Comparison of ENCODE assay signal across 8 cellular contexts in genomic region chr1:110196917-110197782, GRCh38. TPM values are rescaled to one million over a fixed set of nuclear protein-coding genes. Genes with fewer than 3 reads are reported as not detected.
A peak's percentile ranks its signal among the peaks of the same experiment; 100 is the strongest.
DNase-seq lines count a peak whose midpoint lies in the region; ATAC-seq lines count a peak whose summit lies in the region.

No MANE protein-coding gene starts in this region.

- peak overlapping the region; percentile 82 for H2AK5ac ChIP-seq in neuronal stem cell (ENCODE audit: low read depth, low read length)

- no peaks in the 10 kb centered on the region for H3K36me3 Mint-ChIP-seq in activated CD8-positive, alpha-beta T cell treated with anti-CD3 and anti-CD28 coated beads, Interleukin-2, amount 10 ng/mL, durations not matched to agents 7 days and 5 days (ENCODE audit: low read depth)

- H3K4me3 ChIP-seq in neuronal stem cell (ENCODE audit: low read length in 2 of 2), result no peak overlapping the region

- no peak overlapping the region for H3K4ac ChIP-seq in neuronal stem cell (ENCODE audit: low read length)

- no peaks in the 10 kb centered on the region for H3K9me3 ChIP-seq in neuronal stem cell (replicated peaks in 1 of 2; ENCODE audit: control insufficient read depth in 2 of 2, insufficient read depth in 1 of 2, low read depth in 1 of 2, low read length in 2 of 2)

- H3K9me3 Mint-ChIP-seq in activated CD8-positive, alpha-beta T cell treated with anti-CD3 and anti-CD28 coated beads, Interleukin-2, amount 10 ng/mL, durations not matched to agents 7 days and 5 days (ENCODE audit: insufficient read depth), result no peaks in the 10 kb centered on the region

- H2BK120ac ChIP-seq in neuronal stem cell (ENCODE audit: low read depth, low read length), result no peak overlapping the region

- no peak overlapping the region for H3K18ac ChIP-seq in neuronal stem cell (ENCODE audit: low read length)

- no peaks in the 10 kb centered on the region for H3K79me1 ChIP-seq in neuronal stem cell (ENCODE audit: low read depth, low read length)

- no peaks in the 10 kb centered on the region for H3K27me3 Mint-ChIP-seq in activated CD8-positive, alpha-beta T cell treated with anti-CD3 and anti-CD28 coated beads, Interleukin-2, amount 10 ng/mL, durations not matched to agents 7 days and 5 days (ENCODE audit: low read depth)

- peak overlapping the region; percentile 36 for H3K23ac ChIP-seq in neuronal stem cell (ENCODE audit: low read depth, low read length, poor library complexity)

- POLR2A ChIA-PET in activated CD8-positive, alpha-beta T cell treated with anti-CD3 and anti-CD28 coated beads, Interleukin-2, amount 10 ng/mL, durations not matched to agents 7 days and 5 days (lab: Charles Lee), result no interaction called here

- no peaks in the 10 kb centered on the region for H3K36me3 ChIP-seq in neuronal stem cell (replicated peaks in 1 of 2; ENCODE audit: control insufficient read depth in 2 of 2, insufficient read depth in 2 of 2, low read length in 2 of 2)

- H3K27ac Mint-ChIP-seq in activated CD8-positive, alpha-beta T cell treated with anti-CD3 and anti-CD28 coated beads, Interleukin-2, amount 10 ng/mL, durations not matched to agents 7 days and 5 days, result no peak overlapping the region

- H3K14ac ChIP-seq in neuronal stem cell (ENCODE audit: low read length), result no peak overlapping the region

- H3K4me2 ChIP-seq in neuronal stem cell (ENCODE audit: insufficient read depth, low read length, poor library complexity, severe bottlenecking), result no peak overlapping the region

- peaks cover 0 to 40% (median 0%) of the 10 kb centered on the region in 3 experiments for H3K27me3 ChIP-seq in neuronal stem cell (ENCODE audit: control insufficient read depth in 3 of 3, insufficient read depth in 3 of 3, low read depth in 1 of 3, low read length in 3 of 3)

- DNase-seq in SIG-M5 treated with dmso at 0.1 percent for 504 hours (lab: John Stamatoyannopoulos, UW; ENCODE audit: unreplicated experiment) (peak; percentile 63), SIG-M5 (lab: John Stamatoyannopoulos, UW) (no peak), NCI-H774 (lab: John Stamatoyannopoulos, UW) (peak; percentile 76), neuronal stem cell (ENCODE audit: low spot score) (no peak), T1000 (lab: John Stamatoyannopoulos, UW) (no peak)
- DNase-seq in activated CD8-positive, alpha-beta T cell treated with anti-CD3 and anti-CD28 coated beads, Interleukin-2, amount 10 ng/mL, durations not matched to agents 7 days and 5 days, result peak; percentile 66

- no CpG with 5 or more reads among the region's 12 CpGs for WGBS in neuronal stem cell (ENCODE audit: extremely low coverage in 2 of 2, insufficient read length in 2 of 2, insufficient replicate concordance in 1 of 2), 2 donors

- CTCF ChIA-PET in activated CD8-positive, alpha-beta T cell treated with anti-CD3 and anti-CD28 coated beads, Interleukin-2, amount 10 ng/mL, durations not matched to agents 7 days and 5 days (lab: Charles Lee), result interaction anchor here (0.6 to 2.8 kb wide), 34 partner anchors 8 to 589 kb away, joined by 3 to 41 read pairs (median 4); partner anchors contain the start of genes KCNC4 and RBM15

- ATAC-seq in HG03439 (IDR thresholded peaks at IDR 0.05; ENCODE audit: unreplicated experiment) (peak; percentile 71), esophagus mucosa (peak; percentile 75)
- ATAC-seq in activated CD8-positive, alpha-beta T cell treated with anti-CD3 and anti-CD28 coated beads, Interleukin-2, amount 10 ng/mL, durations not matched to agents 7 days and 5 days, result peak; percentile 87

- no peak overlapping the region for H2AFZ ChIP-seq in neuronal stem cell (ENCODE audit: low read length)

- no peak overlapping the region for H2BK5ac ChIP-seq in neuronal stem cell (ENCODE audit: low read length)

- no peak overlapping the region for H4K91ac ChIP-seq in neuronal stem cell (ENCODE audit: low read depth, low read length, poor library complexity)

- H3K4me3 Mint-ChIP-seq in activated CD8-positive, alpha-beta T cell treated with anti-CD3 and anti-CD28 coated beads, Interleukin-2, amount 10 ng/mL, durations not matched to agents 7 days and 5 days, result no peak overlapping the region

- no peak overlapping the region for H2BK15ac ChIP-seq in neuronal stem cell (ENCODE audit: low read length)

- peaks cover 2% of the 10 kb centered on the region for H3K4me1 Mint-ChIP-seq in activated CD8-positive, alpha-beta T cell treated with anti-CD3 and anti-CD28 coated beads, Interleukin-2, amount 10 ng/mL, durations not matched to agents 7 days and 5 days (ENCODE audit: low read depth)

- H3K9ac ChIP-seq in neuronal stem cell (ENCODE audit: low read depth, low read length, poor library complexity), result no peak overlapping the region

- no peak overlapping the region for H2BK12ac ChIP-seq in neuronal stem cell (ENCODE audit: low read length)

- H4K8ac ChIP-seq in neuronal stem cell (ENCODE audit: low read depth, low read length), result no peak overlapping the region

- H3K4me1 ChIP-seq in neuronal stem cell (ENCODE audit: control insufficient read depth in 2 of 2, insufficient read depth in 1 of 2, low read depth in 1 of 2, low read length in 2 of 2), result peaks cover 0 to 5% of the 10 kb centered on the region in 2 donors

- H3K27ac ChIP-seq in neuronal stem cell (replicated peaks; ENCODE audit: low read length), result no peak overlapping the region

RNA-seq across cellular contexts. Expression of gene KCNC4, which starts 13.0 kb away (rescaled TPM):
- 1 to 10 TPM; 7.5 to 8.3 TPM for total RNA-seq in activated CD8-positive, alpha-beta T cell treated with anti-CD3 and anti-CD28 coated beads, Interleukin-2, amount 10 ng/mL, durations not matched to agents 7 days and 5 days
- total RNA-seq in esophagus mucosa, result 5.8 TPM
- polyA plus RNA-seq in neuronal stem cell (2013, experiment 1 of 2), result 3.3 TPM
- polyA plus RNA-seq in neuronal stem cell (2013, experiment 2 of 2), result 3.2 TPM

RNA-seq across cellular contexts. Expression of gene SLC6A17, which starts 46.9 kb away (rescaled TPM):
- total RNA-seq in activated CD8-positive, alpha-beta T cell treated with anti-CD3 and anti-CD28 coated beads, Interleukin-2, amount 10 ng/mL, durations not matched to agents 7 days and 5 days, result not detected
- total RNA-seq in esophagus mucosa, result 0.28 TPM
- polyA plus RNA-seq in neuronal stem cell (2013, experiment 1 of 2), result 0.11 TPM
- 0.07 TPM for polyA plus RNA-seq in neuronal stem cell (2013, experiment 2 of 2)

Comparison
In these comparisons a context has a peak if more than half of its experiments do, and no peak if none do; other contexts are left out.
1. DNase-seq: peak in SIG-M5 treated with dmso at 0.1 percent for 504 hours (single experiment), NCI-H774 (single experiment) and activated CD8-positive, alpha-beta T cell treated with anti-CD3 and anti-CD28 coated beads, Interleukin-2, amount 10 ng/mL, durations not matched to agents 7 days and 5 days (single experiment); none in SIG-M5 (single experiment), neuronal stem cell (single experiment) and T1000 (single experiment).
2. Peak in every context shown above with its lines, with median percentiles within 50 percentile points of each other: ATAC-seq.